1 cellular context compared by ENCODE assay signal in genomic region chr19:17555929-17556813, GRCh38.
A peak's percentile ranks its signal among the peaks of the same experiment; 100 is the strongest.
TF ChIP-seq lines count a peak whose summit lies in the region.

No MANE protein-coding gene starts in this region.

TF ChIP-seq in HepG2, 621 proteins besides CTCF, POLR2A, EP300 and RAD21 (continued from another document and continues in another):
- TF ChIP-seq GPBP1L1 (CRISPR knock-in tag; IDR thresholded peaks at IDR 0.05) (no peak), ZNF33A (CRISPR knock-in tag; IDR thresholded peaks at IDR 0.05; ENCODE audit: borderline replicate concordance) (no peak), ADNP (CRISPR knock-in tag; IDR thresholded peaks at IDR 0.05) (no peak), TMF1 (CRISPR knock-in tag; IDR thresholded peaks at IDR 0.05; ENCODE audit: low read depth) (no peak), HNRNPH1 (optimal IDR thresholded peaks at IDR 0.05; ENCODE audit: low read depth, low read length) (no peak), ASH2L (IDR thresholded peaks at IDR 0.05; ENCODE audit: insufficient read length, low read depth, low read length) (no peak), MYC (CRISPR knock-in tag; IDR thresholded peaks at IDR 0.05; ENCODE audit: borderline replicate concordance) (peak; percentile 38; the same call in 1 of the 2 replicates), ZC3H13 (CRISPR knock-in tag; IDR thresholded peaks at IDR 0.05) (no peak), MED13 (CRISPR knock-in tag; IDR thresholded peaks at IDR 0.05) (peak; percentile 60; the same call in 1 of the 2 replicates), ZNF510 (CRISPR knock-in tag; IDR thresholded peaks at IDR 0.05; ENCODE audit: low read depth) (no peak), CREB1 (IDR thresholded peaks at IDR 0.05) (no peak), CREB1 (CRISPR knock-in tag; IDR thresholded peaks at IDR 0.05) (no peak), REPIN1 (CRISPR knock-in tag; IDR thresholded peaks at IDR 0.05; ENCODE audit: borderline replicate concordance, low read depth) (no peak), MAF1 (CRISPR knock-in tag; IDR thresholded peaks at IDR 0.05; ENCODE audit: borderline replicate concordance) (peak; percentile 58; the same call in 1 of the 2 replicates), ATF1 (CRISPR knock-in tag; IDR thresholded peaks at IDR 0.05) (no peak), HCFC1 (IDR thresholded peaks at IDR 0.05; ENCODE audit: low read depth, low read length) (no peak), MAFG (CRISPR knock-in tag; IDR thresholded peaks at IDR 0.05) (no peak), TEF (CRISPR knock-in tag; IDR thresholded peaks at IDR 0.05) (no peak), IRF2 (CRISPR knock-in tag; IDR thresholded peaks at IDR 0.05) (no peak), SKI (IDR thresholded peaks at IDR 0.05; ENCODE audit: partially characterized antibody) (no peak), ARNT (IDR thresholded peaks at IDR 0.05) (no peak), GLI4 (CRISPR knock-in tag; IDR thresholded peaks at IDR 0.05; ENCODE audit: borderline replicate concordance) (no peak), EEA1 (CRISPR knock-in tag; IDR thresholded peaks at IDR 0.05; ENCODE audit: borderline replicate concordance) (peak; percentile 87; the same call in 1 of the 2 replicates), TARDBP (CRISPR knock-in tag; IDR thresholded peaks at IDR 0.05) (no peak), ZNF570 (CRISPR knock-in tag; IDR thresholded peaks at IDR 0.05; ENCODE audit: borderline replicate concordance) (no peak), ZNF780A (CRISPR knock-in tag; IDR thresholded peaks at IDR 0.05) (no peak), KAT8 (CRISPR knock-in tag; IDR thresholded peaks at IDR 0.05) (no peak), TP53 (CRISPR knock-in tag; conservative IDR thresholded peaks at IDR 0.05) (no peak), MEF2D (CRISPR knock-in tag; IDR thresholded peaks at IDR 0.05) (no peak), GPN1 (CRISPR knock-in tag; IDR thresholded peaks at IDR 0.05; ENCODE audit: borderline replicate concordance) (no peak), ZBTB49 (CRISPR knock-in tag; IDR thresholded peaks at IDR 0.05; ENCODE audit: borderline replicate concordance) (no peak), DPF2 (CRISPR knock-in tag; IDR thresholded peaks at IDR 0.05; ENCODE audit: borderline replicate concordance, low read depth) (no peak), DNMT1 (CRISPR knock-in tag; IDR thresholded peaks at IDR 0.05) (no peak; the same call in 1 of the 2 replicates), SATB2 (CRISPR knock-in tag; IDR thresholded peaks at IDR 0.05) (no peak), MED1 (CRISPR knock-in tag; IDR thresholded peaks at IDR 0.05) (0 out of 2 replicates have a peak, but pooled peaks have one; percentile 33)
- TF ChIP-seq, protein P1, sequence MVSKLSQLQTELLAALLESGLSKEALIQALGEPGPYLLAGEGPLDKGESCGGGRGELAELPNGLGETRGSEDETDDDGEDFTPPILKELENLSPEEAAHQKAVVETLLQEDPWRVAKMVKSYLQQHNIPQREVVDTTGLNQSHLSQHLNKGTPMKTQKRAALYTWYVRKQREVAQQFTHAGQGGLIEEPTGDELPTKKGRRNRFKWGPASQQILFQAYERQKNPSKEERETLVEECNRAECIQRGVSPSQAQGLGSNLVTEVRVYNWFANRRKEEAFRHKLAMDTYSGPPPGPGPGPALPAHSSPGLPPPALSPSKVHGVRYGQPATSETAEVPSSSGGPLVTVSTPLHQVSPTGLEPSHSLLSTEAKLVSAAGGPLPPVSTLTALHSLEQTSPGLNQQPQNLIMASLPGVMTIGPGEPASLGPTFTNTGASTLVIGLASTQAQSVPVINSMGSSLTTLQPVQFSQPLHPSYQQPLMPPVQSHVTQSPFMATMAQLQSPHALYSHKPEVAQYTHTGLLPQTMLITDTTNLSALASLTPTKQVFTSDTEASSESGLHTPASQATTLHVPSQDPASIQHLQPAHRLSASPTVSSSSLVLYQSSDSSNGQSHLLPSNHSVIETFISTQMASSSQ (IDR thresholded peaks at IDR 0.05; ENCODE audit: low read depth), result no peak
- TF ChIP-seq, protein P1 (CRISPR knock-in tag; IDR thresholded peaks at IDR 0.05; ENCODE audit: borderline replicate concordance), result peak; percentile 19; the same call in 1 of the 2 replicates
- TF ChIP-seq, protein P2, sequence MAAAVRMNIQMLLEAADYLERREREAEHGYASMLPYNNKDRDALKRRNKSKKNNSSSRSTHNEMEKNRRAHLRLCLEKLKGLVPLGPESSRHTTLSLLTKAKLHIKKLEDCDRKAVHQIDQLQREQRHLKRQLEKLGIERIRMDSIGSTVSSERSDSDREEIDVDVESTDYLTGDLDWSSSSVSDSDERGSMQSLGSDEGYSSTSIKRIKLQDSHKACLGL (CRISPR knock-in tag; IDR thresholded peaks at IDR 0.05), result peak; percentile 88
- TF ChIP-seq, protein P3, sequence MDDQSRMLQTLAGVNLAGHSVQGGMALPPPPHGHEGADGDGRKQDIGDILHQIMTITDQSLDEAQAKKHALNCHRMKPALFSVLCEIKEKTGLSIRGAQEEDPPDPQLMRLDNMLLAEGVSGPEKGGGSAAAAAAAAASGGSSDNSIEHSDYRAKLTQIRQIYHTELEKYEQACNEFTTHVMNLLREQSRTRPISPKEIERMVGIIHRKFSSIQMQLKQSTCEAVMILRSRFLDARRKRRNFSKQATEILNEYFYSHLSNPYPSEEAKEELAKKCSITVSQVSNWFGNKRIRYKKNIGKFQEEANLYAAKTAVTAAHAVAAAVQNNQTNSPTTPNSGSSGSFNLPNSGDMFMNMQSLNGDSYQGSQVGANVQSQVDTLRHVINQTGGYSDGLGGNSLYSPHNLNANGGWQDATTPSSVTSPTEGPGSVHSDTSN (CRISPR knock-in tag; IDR thresholded peaks at IDR 0.05; ENCODE audit: borderline replicate concordance), result no peak
- TF ChIP-seq, protein P4, sequence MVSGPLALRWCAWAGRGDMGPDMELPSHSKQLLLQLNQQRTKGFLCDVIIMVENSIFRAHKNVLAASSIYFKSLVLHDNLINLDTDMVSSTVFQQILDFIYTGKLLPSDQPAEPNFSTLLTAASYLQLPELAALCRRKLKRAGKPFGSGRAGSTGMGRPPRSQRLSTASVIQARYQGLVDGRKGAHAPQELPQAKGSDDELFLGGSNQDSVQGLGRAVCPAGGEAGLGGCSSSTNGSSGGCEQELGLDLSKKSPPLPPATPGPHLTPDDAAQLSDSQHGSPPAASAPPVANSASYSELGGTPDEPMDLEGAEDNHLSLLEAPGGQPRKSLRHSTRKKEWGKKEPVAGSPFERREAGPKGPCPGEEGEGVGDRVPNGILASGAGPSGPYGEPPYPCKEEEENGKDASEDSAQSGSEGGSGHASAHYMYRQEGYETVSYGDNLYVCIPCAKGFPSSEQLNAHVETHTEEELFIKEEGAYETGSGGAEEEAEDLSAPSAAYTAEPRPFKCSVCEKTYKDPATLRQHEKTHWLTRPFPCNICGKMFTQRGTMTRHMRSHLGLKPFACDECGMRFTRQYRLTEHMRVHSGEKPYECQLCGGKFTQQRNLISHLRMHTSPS (CRISPR knock-in tag; IDR thresholded peaks at IDR 0.05; ENCODE audit: low read depth), result no peak
- TF ChIP-seq, protein P5, sequence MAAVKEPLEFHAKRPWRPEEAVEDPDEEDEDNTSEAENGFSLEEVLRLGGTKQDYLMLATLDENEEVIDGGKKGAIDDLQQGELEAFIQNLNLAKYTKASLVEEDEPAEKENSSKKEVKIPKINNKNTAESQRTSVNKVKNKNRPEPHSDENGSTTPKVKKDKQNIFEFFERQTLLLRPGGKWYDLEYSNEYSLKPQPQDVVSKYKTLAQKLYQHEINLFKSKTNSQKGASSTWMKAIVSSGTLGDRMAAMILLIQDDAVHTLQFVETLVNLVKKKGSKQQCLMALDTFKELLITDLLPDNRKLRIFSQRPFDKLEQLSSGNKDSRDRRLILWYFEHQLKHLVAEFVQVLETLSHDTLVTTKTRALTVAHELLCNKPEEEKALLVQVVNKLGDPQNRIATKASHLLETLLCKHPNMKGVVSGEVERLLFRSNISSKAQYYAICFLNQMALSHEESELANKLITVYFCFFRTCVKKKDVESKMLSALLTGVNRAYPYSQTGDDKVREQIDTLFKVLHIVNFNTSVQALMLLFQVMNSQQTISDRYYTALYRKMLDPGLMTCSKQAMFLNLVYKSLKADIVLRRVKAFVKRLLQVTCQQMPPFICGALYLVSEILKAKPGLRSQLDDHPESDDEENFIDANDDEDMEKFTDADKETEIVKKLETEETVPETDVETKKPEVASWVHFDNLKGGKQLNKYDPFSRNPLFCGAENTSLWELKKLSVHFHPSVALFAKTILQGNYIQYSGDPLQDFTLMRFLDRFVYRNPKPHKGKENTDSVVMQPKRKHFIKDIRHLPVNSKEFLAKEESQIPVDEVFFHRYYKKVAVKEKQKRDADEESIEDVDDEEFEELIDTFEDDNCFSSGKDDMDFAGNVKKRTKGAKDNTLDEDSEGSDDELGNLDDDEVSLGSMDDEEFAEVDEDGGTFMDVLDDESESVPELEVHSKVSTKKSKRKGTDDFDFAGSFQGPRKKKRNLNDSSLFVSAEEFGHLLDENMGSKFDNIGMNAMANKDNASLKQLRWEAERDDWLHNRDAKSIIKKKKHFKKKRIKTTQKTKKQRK (IDR thresholded peaks at IDR 0.05; ENCODE audit: low read length), result no peak
